6 cellular contexts compared by ENCODE assay signal in genomic region chr1:32263236-32263593, GRCh38. TPM values are rescaled to one million over a fixed set of nuclear protein-coding genes. Genes with fewer than 3 reads are reported as not detected.
DNase-seq lines count a peak whose midpoint lies in the region; ATAC-seq and TF ChIP-seq lines count a peak whose summit lies in the region.
"Not testable (repeated sequence)": the region's sequence is repeated elsewhere in the genome, so short reads cannot be mapped to it uniquely, and the experiment has no call there.
"Had no signal": no experiment of that assay in that cellular context is flagged by ENCODE, and none has a peak within 500 bp of the region (broad histone marks: within the 10 kb centered on the region; RNA-seq: fewer than 3 reads in every experiment).

No MANE protein-coding gene starts in this region.

- CTCF ChIA-PET in CD8-positive, alpha-beta T cell (lab: Charles Lee), result interaction anchor here (2.1 to 12.1 kb wide), 2 partner anchors 14 to 23 kb away, joined by 8 to 74 read pairs; partner anchors contain the start of genes FAM167B and LCK
- CTCF ChIA-PET in activated CD4-positive, alpha-beta memory T cell treated with anti-CD3 and anti-CD28 coated beads, Interleukin-2, amount 10 ng/mL, durations not matched to agents 7 days and 5 days (lab: Charles Lee), result interaction anchor here (5.7 kb wide), 1 partner anchor 14 kb away, joined by 31 read pairs; the partner anchor contains the start of genes FAM167B and LCK
- CTCF ChIA-PET in activated naive CD4-positive, alpha-beta T cell treated with anti-CD3 and anti-CD28 coated beads, Interleukin-2, amount 10 ng/mL, durations not matched to agents 7 days and 5 days (lab: Charles Lee), result interaction anchor here (1.0 to 4.4 kb wide), 2 partner anchors 14 to 22 kb away, joined by 3 to 23 read pairs; no protein-coding TSS in a partner anchor

- ATAC-seq in CD8-positive, alpha-beta T cell; effector memory CD8-positive, alpha-beta T cell (replicated peaks): not testable (repeated sequence)

- peak overlapping the region; percentile 10 for H3K27ac ChIP-seq in CD8-positive, alpha-beta T cell (ENCODE audit: low read depth, low read length)
- peak overlapping the region; percentile 96 for H3K27ac ChIP-seq in OCI-LY1 (ENCODE audit: low read depth, low read length, poor library complexity, severe bottlenecking)

- H3K9me3 ChIP-seq in CD8-positive, alpha-beta T cell (ENCODE audit: low read length); OCI-LY1 (ENCODE audit: low read length): not testable (repeated sequence)

- DNase-seq in CD8-positive, alpha-beta T cell; activated CD4-positive, alpha-beta memory T cell treated with anti-CD3 and anti-CD28 coated beads, Interleukin-2, amount 10 ng/mL, durations not matched to agents 7 days and 5 days; activated naive CD4-positive, alpha-beta T cell treated with anti-CD3 and anti-CD28 coated beads, Interleukin-2, amount 10 ng/mL, durations not matched to agents 7 days and 5 days; effector memory CD8-positive, alpha-beta T cell: not testable (repeated sequence)

- not testable (repeated sequence) for H3K36me3 ChIP-seq in CD8-positive, alpha-beta T cell (ENCODE audit: insufficient read depth, low read length); OCI-LY1 (ENCODE audit: insufficient read depth, low read length)

- peaks cover 61% of the 10 kb centered on the region for H3K4me1 Mint-ChIP-seq in CD8-positive, alpha-beta T cell (ENCODE audit: low read depth)
- H3K4me1 Mint-ChIP-seq in activated CD4-positive, alpha-beta memory T cell treated with anti-CD3 and anti-CD28 coated beads, Interleukin-2, amount 10 ng/mL, durations not matched to agents 7 days and 5 days, result peaks cover 53% of the 10 kb centered on the region
- H3K4me1 Mint-ChIP-seq in activated naive CD4-positive, alpha-beta T cell treated with anti-CD3 and anti-CD28 coated beads, Interleukin-2, amount 10 ng/mL, durations not matched to agents 7 days and 5 days, result peaks cover 64% of the 10 kb centered on the region
- peaks cover 37 to 40% of the 10 kb centered on the region in 2 donors for H3K4me1 Mint-ChIP-seq in effector memory CD8-positive, alpha-beta T cell (ENCODE audit: low read depth in 2 of 2)

- peaks cover 72% of the 10 kb centered on the region for H3K4me1 ChIP-seq in CD8-positive, alpha-beta T cell (ENCODE audit: insufficient read depth, low read length)
- H3K4me1 ChIP-seq in OCI-LY1 (ENCODE audit: insufficient read depth, low read length, severe bottlenecking), result peaks cover 51% of the 10 kb centered on the region

- peaks cover 40% of the 10 kb centered on the region for H3K36me3 Mint-ChIP-seq in CD8-positive, alpha-beta T cell
- H3K36me3 Mint-ChIP-seq in activated CD4-positive, alpha-beta memory T cell treated with anti-CD3 and anti-CD28 coated beads, Interleukin-2, amount 10 ng/mL, durations not matched to agents 7 days and 5 days (ENCODE audit: low read depth), result peaks cover 48% of the 10 kb centered on the region
- peaks cover 37% of the 10 kb centered on the region for H3K36me3 Mint-ChIP-seq in activated naive CD4-positive, alpha-beta T cell treated with anti-CD3 and anti-CD28 coated beads, Interleukin-2, amount 10 ng/mL, durations not matched to agents 7 days and 5 days
- peaks cover 67% of the 10 kb centered on the region for H3K36me3 Mint-ChIP-seq in effector memory CD8-positive, alpha-beta T cell (ENCODE audit: insufficient read depth)

- not testable (repeated sequence) for H3K79me2 ChIP-seq in OCI-LY1 (ENCODE audit: insufficient read depth, low read length)

- peak overlapping the region; percentile 49; the same call in 1 of the 2 replicates for H3K4me2 ChIP-seq in OCI-LY1 (ENCODE audit: low read length)

- H3K27me3 Mint-ChIP-seq in CD8-positive, alpha-beta T cell (ENCODE audit: low read depth); activated CD4-positive, alpha-beta memory T cell treated with anti-CD3 and anti-CD28 coated beads, Interleukin-2, amount 10 ng/mL, durations not matched to agents 7 days and 5 days; activated naive CD4-positive, alpha-beta T cell treated with anti-CD3 and anti-CD28 coated beads, Interleukin-2, amount 10 ng/mL, durations not matched to agents 7 days and 5 days; effector memory CD8-positive, alpha-beta T cell: not testable (repeated sequence)

- POLR2A ChIA-PET in CD8-positive, alpha-beta T cell (lab: Charles Lee), result interaction anchor here (1.5 to 11.2 kb wide), 3 partner anchors 9 to 11 kb away, joined by 5 to 206 read pairs (median 21); partner anchors contain the start of genes FAM167B and LCK
- POLR2A ChIA-PET in activated CD4-positive, alpha-beta memory T cell treated with anti-CD3 and anti-CD28 coated beads, Interleukin-2, amount 10 ng/mL, durations not matched to agents 7 days and 5 days (lab: Charles Lee), result interaction anchor here (0.9 to 12.2 kb wide), 3 partner anchors 8 to 58 kb away, joined by 3 to 156 read pairs (median 4); partner anchors contain the start of genes FAM167B and LCK

- H3K27ac Mint-ChIP-seq in CD8-positive, alpha-beta T cell, result peak overlapping the region; percentile 93
- H3K27ac Mint-ChIP-seq in activated CD4-positive, alpha-beta memory T cell treated with anti-CD3 and anti-CD28 coated beads, Interleukin-2, amount 10 ng/mL, durations not matched to agents 7 days and 5 days, result peak overlapping the region; percentile 77
- peak overlapping the region; percentile 86 for H3K27ac Mint-ChIP-seq in activated naive CD4-positive, alpha-beta T cell treated with anti-CD3 and anti-CD28 coated beads, Interleukin-2, amount 10 ng/mL, durations not matched to agents 7 days and 5 days
- H3K27ac Mint-ChIP-seq in effector memory CD8-positive, alpha-beta T cell, result peak overlapping the region; percentile 62 to 88

- H3K9me3 Mint-ChIP-seq in CD8-positive, alpha-beta T cell; activated CD4-positive, alpha-beta memory T cell treated with anti-CD3 and anti-CD28 coated beads, Interleukin-2, amount 10 ng/mL, durations not matched to agents 7 days and 5 days; activated naive CD4-positive, alpha-beta T cell treated with anti-CD3 and anti-CD28 coated beads, Interleukin-2, amount 10 ng/mL, durations not matched to agents 7 days and 5 days; effector memory CD8-positive, alpha-beta T cell: not testable (repeated sequence)

- H4K20me1 ChIP-seq in OCI-LY1 (ENCODE audit: insufficient read depth, low read length), result not testable (repeated sequence)

- not testable (repeated sequence) for TF ChIP-seq CTCF in CD8-positive, alpha-beta T cell (IDR thresholded peaks at IDR 0.05); OCI-LY1 (IDR thresholded peaks at IDR 0.05; ENCODE audit: low read length)

- not testable (repeated sequence) for H3F3A ChIP-seq in OCI-LY1 (ENCODE audit: insufficient read depth, low read length)

- H3K27me3 ChIP-seq in CD8-positive, alpha-beta T cell (ENCODE audit: insufficient read depth, low read length); OCI-LY1 (ENCODE audit: insufficient read depth, low read length): not testable (repeated sequence)

- H3K4me3 ChIP-seq in CD8-positive, alpha-beta T cell (ENCODE audit: low read depth, low read length), result peak overlapping the region; percentile 13
- not testable (repeated sequence) for H3K4me3 ChIP-seq in OCI-LY1 (ENCODE audit: low read depth, low read length, poor library complexity, severe bottlenecking)

- not testable (repeated sequence) for H2AFZ ChIP-seq in OCI-LY1 (ENCODE audit: low read length)

- peak overlapping the region; percentile 2; the same call in 1 of the 2 replicates for H3K9ac ChIP-seq in OCI-LY1 (ENCODE audit: low read length)

- intact Hi-C loops in CD8-positive, alpha-beta T cell (cut with DNase I, micrococcal nuclease), result loop anchor here in 1 of 2 experiments (1.0 kb wide), 1 partner anchor 8 kb away; no protein-coding TSS in a partner anchor

- not testable (repeated sequence) for H3K9me2 ChIP-seq in OCI-LY1 (ENCODE audit: low read depth, low read length)

- H3K4me3 Mint-ChIP-seq in CD8-positive, alpha-beta T cell; activated CD4-positive, alpha-beta memory T cell treated with anti-CD3 and anti-CD28 coated beads, Interleukin-2, amount 10 ng/mL, durations not matched to agents 7 days and 5 days; activated naive CD4-positive, alpha-beta T cell treated with anti-CD3 and anti-CD28 coated beads, Interleukin-2, amount 10 ng/mL, durations not matched to agents 7 days and 5 days: not testable (repeated sequence)
- peak overlapping the region; percentile 64 to 72 for H3K4me3 Mint-ChIP-seq in effector memory CD8-positive, alpha-beta T cell

RNA-seq across cellular contexts. Expression of gene LCK, which starts 12.2 kb away (rescaled TPM):
- 100 to 1,000 TPM; 203 to 206 TPM for total RNA-seq in CD8-positive, alpha-beta T cell
- total RNA-seq in activated CD4-positive, alpha-beta memory T cell treated with anti-CD3 and anti-CD28 coated beads, Interleukin-2, amount 10 ng/mL, durations not matched to agents 7 days and 5 days, result 100 to 1,000 TPM; 469 to 474 TPM
- total RNA-seq: LHCN-M2 had no signal

RNA-seq across cellular contexts. Expression of gene FAM167B, which starts 16.2 kb away (rescaled TPM):
- under 1 TPM; 0.35 to 0.86 TPM for total RNA-seq in CD8-positive, alpha-beta T cell
- total RNA-seq in activated CD4-positive, alpha-beta memory T cell treated with anti-CD3 and anti-CD28 coated beads, Interleukin-2, amount 10 ng/mL, durations not matched to agents 7 days and 5 days, result 1 to 10 TPM in 1 of 2 experiments, under 1 TPM in 1; 0.78 to 1.1 TPM

RNA-seq across cellular contexts. Expression of gene HDAC1, which starts 28.7 kb away (rescaled TPM):
- 10 to 100 TPM; 57.8 to 61.4 TPM for total RNA-seq in CD8-positive, alpha-beta T cell
- total RNA-seq in activated CD4-positive, alpha-beta memory T cell treated with anti-CD3 and anti-CD28 coated beads, Interleukin-2, amount 10 ng/mL, durations not matched to agents 7 days and 5 days, result 100 to 1,000 TPM; 180 to 185 TPM

RNA-seq across cellular contexts. Expression of gene EIF3I, which starts 41.0 kb away (rescaled TPM):
- total RNA-seq in CD8-positive, alpha-beta T cell, result 100 to 1,000 TPM in 1 of 2 experiments, 10 to 100 TPM in 1; 97.4 to 101 TPM
- total RNA-seq in activated CD4-positive, alpha-beta memory T cell treated with anti-CD3 and anti-CD28 coated beads, Interleukin-2, amount 10 ng/mL, durations not matched to agents 7 days and 5 days, result 100 to 1,000 TPM; 161 to 172 TPM

RNA-seq across cellular contexts. Expression of gene TMEM234, which starts 41.1 kb away (rescaled TPM):
- 1 to 10 TPM; 8.6 to 9.1 TPM for total RNA-seq in CD8-positive, alpha-beta T cell
- total RNA-seq in activated CD4-positive, alpha-beta memory T cell treated with anti-CD3 and anti-CD28 coated beads, Interleukin-2, amount 10 ng/mL, durations not matched to agents 7 days and 5 days, result 10 to 100 TPM; 15.3 to 16.4 TPM
